In genomic region chr18:26863122-26863879, GRCh38 we compare ENCODE assay signal across 8 cellular contexts. TPM values are rescaled to one million over a fixed set of nuclear protein-coding genes. Genes with fewer than 3 reads are reported as not detected.
A peak's percentile ranks its signal among the peaks of the same experiment; 100 is the strongest.
DNase-seq lines count a peak whose midpoint lies in the region; ATAC-seq, FAIRE-seq and TF ChIP-seq lines count a peak whose summit lies in the region.

No MANE protein-coding gene starts in this region.

- H3K9me3 ChIP-seq in iPS DF 6.9 (ENCODE audit: control insufficient read depth, insufficient read depth, low read length), result no peaks in the 10 kb centered on the region
- no peaks in the 10 kb centered on the region for H3K9me3 ChIP-seq in small intestine (ENCODE audit: control insufficient read depth, low read depth)

- H3K4me1 ChIP-seq in iPS DF 6.9 (ENCODE audit: control insufficient read depth, insufficient read depth, low read length) (peaks cover 5% of the 10 kb centered on the region), small intestine (ENCODE audit: control insufficient read depth in 2 of 2, insufficient read depth in 1 of 2, low read depth in 1 of 2, low read length in 1 of 2) (no peaks in the 10 kb centered on the region)

- DNase-seq in HK-2 (ENCODE audit: unreplicated experiment) (peak; percentile 47), iPS DF 6.9 (ENCODE audit: low read depth, low spot score) (peak; percentile 31), small intestine (peak; percentile 50), HCEC 1CT (no peak)
- no peak for DNase-seq in stimulated activated CD4-positive, alpha-beta T cell treated with anti-CD3 and anti-CD28 coated beads, Interleukin-2, amount 100 ng/mL, for 24 hours

- H3K27me3 ChIP-seq in iPS DF 6.9 (ENCODE audit: control insufficient read depth, insufficient read depth, low read length), result no peaks in the 10 kb centered on the region
- H3K27me3 ChIP-seq in small intestine (ENCODE audit: control insufficient read depth in 2 of 2, insufficient read depth in 2 of 2, low read length in 2 of 2), result peaks cover 0 to 15% of the 10 kb centered on the region in 2 donors

- TF ChIP-seq CTCF in VCaP (conservative IDR thresholded peaks at IDR 0.05), result no peak

- H3K36me3 ChIP-seq in iPS DF 6.9 (ENCODE audit: control insufficient read depth, insufficient read depth, low read length) (no peaks in the 10 kb centered on the region), small intestine (ENCODE audit: control insufficient read depth in 2 of 2, insufficient read depth in 2 of 2, low read length in 2 of 2) (no peaks in the 10 kb centered on the region)

- peak overlapping the region; percentile 52; the same call in 1 of the 2 replicates for H3K4me3 ChIP-seq in iPS DF 6.9 (ENCODE audit: low read length)
- peak overlapping the region in 1 of 2 donors; percentile 27 for H3K4me3 ChIP-seq in small intestine (ENCODE audit: low read depth in 1 of 2, low read length in 2 of 2)

- ATAC-seq in GM19452 (IDR thresholded peaks at IDR 0.05; ENCODE audit: unreplicated experiment) (no peak), HG02610 (IDR thresholded peaks at IDR 0.05; ENCODE audit: unreplicated experiment) (no peak)

- FAIRE-seq in small intestine (lab: Jason Lieb, UNC), result no peak

- no CpG with 5 or more reads among the region's 40 CpGs for WGBS in iPS DF 6.9 (ENCODE audit: insufficient coverage, insufficient read length)
- 5 to 7% (median 6%) methylated on average over 29 to 40 of the region's 40 CpGs for WGBS in small intestine, 3 donors

- H3K27ac ChIP-seq in VCaP, result peak overlapping the region; percentile 48; the same call in 1 of the 2 replicates
- no peak overlapping the region for H3K27ac ChIP-seq in iPS DF 6.9 (ENCODE audit: low read length)
- H3K27ac ChIP-seq in small intestine (ENCODE audit: low read depth in 1 of 2, low read length in 1 of 2), result no peak overlapping the region

RNA-seq across cellular contexts. Expression of gene AQP4, which starts 2.2 kb away (rescaled TPM):
- 1 to 10 TPM in 1 of 3 donors, under 1 TPM in 2; 0.03 to 1.6 (median 0.27) TPM for polyA plus RNA-seq in small intestine

Comparison
In these comparisons a context has a peak if more than half of its experiments do, and no peak if none do; other contexts are left out.
1. DNase-seq: peak in HK-2 (single experiment), iPS DF 6.9 (single experiment) and small intestine (single experiment); none in stimulated activated CD4-positive, alpha-beta T cell treated with anti-CD3 and anti-CD28 coated beads, Interleukin-2, amount 100 ng/mL, for 24 hours (0 of 2) and HCEC 1CT (single experiment).